In the genomic region with DNA sequence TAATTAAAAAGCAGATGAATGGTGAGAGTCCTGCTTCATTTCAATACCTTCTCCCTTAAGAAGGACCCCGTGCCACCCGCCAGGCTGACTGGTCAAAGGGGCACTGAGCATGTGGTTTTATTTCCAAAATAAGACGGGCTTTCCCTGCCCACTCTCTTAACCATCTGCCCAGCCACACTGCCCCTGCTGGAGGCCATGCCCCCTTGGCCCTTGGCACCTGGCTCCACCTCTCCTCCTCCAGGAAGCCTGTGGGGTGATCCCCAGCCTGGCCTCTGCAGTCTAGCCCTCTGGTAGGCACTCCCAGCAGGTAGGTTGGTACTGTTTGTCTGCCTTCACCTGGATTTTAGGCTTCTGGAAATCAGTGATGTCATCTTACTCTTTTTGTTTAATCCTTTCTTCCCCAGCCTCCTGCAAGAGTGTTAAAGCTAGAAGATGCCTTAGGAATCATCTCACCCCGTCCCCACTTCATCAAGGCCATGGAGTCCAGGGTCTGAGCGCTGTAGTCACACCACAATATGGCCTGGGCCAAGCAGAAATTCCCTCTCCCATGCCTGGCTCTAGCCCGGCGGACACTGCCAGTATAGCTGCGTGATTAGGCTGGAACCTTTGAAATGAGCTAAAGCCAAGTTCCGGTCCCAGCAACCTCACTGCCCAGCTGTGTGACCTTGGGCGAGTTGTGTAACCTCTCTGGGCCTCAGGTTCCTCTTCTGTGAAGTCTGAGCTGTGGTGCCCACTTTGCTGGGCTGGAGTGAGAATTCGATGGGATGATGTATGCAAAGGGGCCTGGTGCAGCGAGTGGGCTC, we compare ENCODE assay signal across 1 cellular context.
TF ChIP-seq lines count a peak whose summit lies in the region.

No MANE protein-coding gene starts in this region.

TF ChIP-seq in K562, 482 proteins besides CTCF, POLR2A, EP300 and RAD21:
- TF ChIP-seq RBM25 (IDR thresholded peaks at IDR 0.05; ENCODE audit: low read depth, low read length, severe bottlenecking) (peak; percentile 82), ILF3 (IDR thresholded peaks at IDR 0.05; ENCODE audit: borderline replicate concordance) (no peak), ZFP36 (IDR thresholded peaks at IDR 0.05; ENCODE audit: low read depth, low read length, partially characterized antibody) (peak; percentile 83), BCOR (IDR thresholded peaks at IDR 0.05) (peak; percentile 76), SMARCA5 (IDR thresholded peaks at IDR 0.05) (0 out of 2 replicates have a peak, but pooled peaks have one; percentile 62), ZNF696 (CRISPR knock-in tag; conservative IDR thresholded peaks at IDR 0.05) (no peak)
- TF ChIP-seq, protein P1, sequence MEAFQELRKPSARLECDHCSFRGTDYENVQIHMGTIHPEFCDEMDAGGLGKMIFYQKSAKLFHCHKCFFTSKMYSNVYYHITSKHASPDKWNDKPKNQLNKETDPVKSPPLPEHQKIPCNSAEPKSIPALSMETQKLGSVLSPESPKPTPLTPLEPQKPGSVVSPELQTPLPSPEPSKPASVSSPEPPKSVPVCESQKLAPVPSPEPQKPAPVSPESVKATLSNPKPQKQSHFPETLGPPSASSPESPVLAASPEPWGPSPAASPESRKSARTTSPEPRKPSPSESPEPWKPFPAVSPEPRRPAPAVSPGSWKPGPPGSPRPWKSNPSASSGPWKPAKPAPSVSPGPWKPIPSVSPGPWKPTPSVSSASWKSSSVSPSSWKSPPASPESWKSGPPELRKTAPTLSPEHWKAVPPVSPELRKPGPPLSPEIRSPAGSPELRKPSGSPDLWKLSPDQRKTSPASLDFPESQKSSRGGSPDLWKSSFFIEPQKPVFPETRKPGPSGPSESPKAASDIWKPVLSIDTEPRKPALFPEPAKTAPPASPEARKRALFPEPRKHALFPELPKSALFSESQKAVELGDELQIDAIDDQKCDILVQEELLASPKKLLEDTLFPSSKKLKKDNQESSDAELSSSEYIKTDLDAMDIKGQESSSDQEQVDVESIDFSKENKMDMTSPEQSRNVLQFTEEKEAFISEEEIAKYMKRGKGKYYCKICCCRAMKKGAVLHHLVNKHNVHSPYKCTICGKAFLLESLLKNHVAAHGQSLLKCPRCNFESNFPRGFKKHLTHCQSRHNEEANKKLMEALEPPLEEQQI (IDR thresholded peaks at IDR 0.05), result no peak
